In genomic region chr6:119308048-119308570, GRCh38 we compare ENCODE assay signal across 1 cellular context.
TF ChIP-seq lines count a peak whose summit lies in the region.

No MANE protein-coding gene starts in this region.

TF ChIP-seq in SK-N-SH treated with all-trans-retinoic acid at 6 μM for 48 hours, 23 proteins besides CTCF, POLR2A, EP300 and RAD21 (continued from another document):
- TF ChIP-seq CREB5 (CRISPR knock-in tag; IDR thresholded peaks at IDR 0.05; ENCODE audit: low read depth) (peak; percentile 51; the same call in 1 of the 2 replicates), OSR1 (CRISPR knock-in tag; IDR thresholded peaks at IDR 0.05) (no peak), PPARA (CRISPR knock-in tag; IDR thresholded peaks at IDR 0.05; ENCODE audit: borderline replicate concordance) (no peak)
